ENCODE assay signal across 1 cellular context in genomic region chr7:39413866-39414668, GRCh38.
TF ChIP-seq lines count a peak whose summit lies in the region.

No MANE protein-coding gene starts in this region.

TF ChIP-seq in H1, 55 proteins besides CTCF, POLR2A, EP300 and RAD21 (continued from another document):
- TF ChIP-seq MAX (IDR thresholded peaks at IDR 0.05) (peak; percentile 48; the same call in 1 of the 2 replicates), USF2 (IDR thresholded peaks at IDR 0.05; ENCODE audit: low read length) (no peak), JUND (IDR thresholded peaks at IDR 0.05; ENCODE audit: low read length) (peak; percentile 8; the same call in 1 of the 2 replicates), NRF1 (IDR thresholded peaks at IDR 0.05; ENCODE audit: low read depth, low read length) (no peak), SIX5 (IDR thresholded peaks at IDR 0.05; ENCODE audit: low read depth, low read length) (no peak), TAF1 (IDR thresholded peaks at IDR 0.05; ENCODE audit: low read depth, low read length) (no peak), TCF12 (IDR thresholded peaks at IDR 0.05; ENCODE audit: low read depth, low read length) (no peak), POU5F1 (IDR thresholded peaks at IDR 0.05; ENCODE audit: low read depth, low read length) (no peak), CBX8 (IDR thresholded peaks at IDR 0.05; ENCODE audit: borderline replicate concordance, low read depth, low read length) (no peak), MAFK (IDR thresholded peaks at IDR 0.05; ENCODE audit: low read depth, low read length) (no peak), BCL11A (IDR thresholded peaks at IDR 0.05; ENCODE audit: low read depth in 2 of 2, low read length in 2 of 2) (no peak), ATF2 (IDR thresholded peaks at IDR 0.05; ENCODE audit: low read length) (no peak), SAP30 (IDR thresholded peaks at IDR 0.05; ENCODE audit: insufficient read depth, insufficient replicate concordance, low read length) (no peak), GTF2F1 (IDR thresholded peaks at IDR 0.05; ENCODE audit: borderline replicate concordance, low read depth, low read length) (no peak), E2F6 (IDR thresholded peaks at IDR 0.05) (no peak), YY1 (IDR thresholded peaks at IDR 0.05; ENCODE audit: low read depth, low read length) (no peak), RBBP5 (IDR thresholded peaks at IDR 0.05; ENCODE audit: borderline replicate concordance, low read depth, low read length) (no peak), GABPA (IDR thresholded peaks at IDR 0.05; ENCODE audit: borderline replicate concordance, insufficient read depth, low read length) (no peak), TBP (IDR thresholded peaks at IDR 0.05; ENCODE audit: low read depth, low read length) (peak; percentile 37; the same call in 1 of the 2 replicates), RFX5 (IDR thresholded peaks at IDR 0.05; ENCODE audit: borderline replicate concordance, low read depth, low read length) (no peak), HDAC2 (IDR thresholded peaks at IDR 0.05; ENCODE audit: borderline replicate concordance in 1 of 2, low read depth in 2 of 2, low read length in 2 of 2) (peak; percentile 82 to 88; a peak in 2 of 4 replicates), CEBPB (IDR thresholded peaks at IDR 0.05; ENCODE audit: low read depth, low read length) (no peak), SIRT6 (IDR thresholded peaks at IDR 0.05; ENCODE audit: low read length) (no peak), PHF8 (conservative IDR thresholded peaks at IDR 0.05; ENCODE audit: low read depth, low read length) (0 out of 2 replicates have a peak, but pooled peaks have one; percentile 24), CHD7 (IDR thresholded peaks at IDR 0.05; ENCODE audit: insufficient replicate concordance, low read length) (no peak), JUN (IDR thresholded peaks at IDR 0.05; ENCODE audit: low read depth, low read length) (no peak), CREB1 (IDR thresholded peaks at IDR 0.05) (peak; percentile 49; the same call in 1 of the 2 replicates), KDM4A (IDR thresholded peaks at IDR 0.05; ENCODE audit: low read depth, low read length, severe bottlenecking) (peak; percentile 69), CHD2 (IDR thresholded peaks at IDR 0.05; ENCODE audit: low read length) (no peak), KDM5A (IDR thresholded peaks at IDR 0.05; ENCODE audit: low read length) (no peak), SUZ12 (IDR thresholded peaks at IDR 0.05; ENCODE audit: low read length) (peak; percentile 36; the same call in 1 of the 2 replicates), SP4 (IDR thresholded peaks at IDR 0.05; ENCODE audit: low read length) (no peak), SP2 (IDR thresholded peaks at IDR 0.05; ENCODE audit: low read length) (no peak)
